Comparison of ENCODE assay signal across 8 cellular contexts in genomic region chr12:45731376-45731775, GRCh38. TPM values are rescaled to one million over a fixed set of nuclear protein-coding genes. Genes with fewer than 3 reads are reported as not detected.
DNase-seq lines count a peak whose midpoint lies in the region; ATAC-seq and TF ChIP-seq lines count a peak whose summit lies in the region.

No MANE protein-coding gene starts in this region.

- H3K4me3 Mint-ChIP-seq in progenitor cell of endocrine pancreas (ENCODE audit: low read depth) = peak overlapping the region; percentile 83

- peaks cover 14% of the 10 kb centered on the region for H3K36me3 Mint-ChIP-seq in progenitor cell of endocrine pancreas (ENCODE audit: insufficient read depth)

- WGBS in esophagus squamous epithelium, 2 donors = 8 to 19% methylated on average over 2 of the region's 2 CpGs

- CTCF ChIA-PET in Panc1 (lab: Charles Lee) = no interaction called here

- in situ Hi-C loops in Panc1 (cut with HindIII; ENCODE audit: low pct_unique_long_range_greater_than_20kb, low sequenced_read_pairs) = no loop called here

- ATAC-seq in Panc1 (no peak), HG02588 (IDR thresholded peaks at IDR 0.05; ENCODE audit: unreplicated experiment) (no peak)

- H3K27ac ChIP-seq in Panc1 (ENCODE audit: low read length) (peak overlapping the region; percentile 97), esophagus squamous epithelium (peak overlapping the region; percentile 99 to 100 (median 100))

- H3K4me1 ChIP-seq in Panc1 (ENCODE audit: control insufficient read depth, insufficient read depth, low read length) (peaks cover 14% of the 10 kb centered on the region; the same call in 1 of the 2 replicates), esophagus squamous epithelium (peaks cover 6 to 59% (median 18%) of the 10 kb centered on the region in 3 donors)

- H3K4me3 ChIP-seq in GM12864 (ENCODE audit: low read depth, low read length) (peak overlapping the region; percentile 91), Panc1 (ENCODE audit: low read depth in 2 of 2, low read length in 2 of 2) (peak overlapping the region; percentile 64 to 74), esophagus squamous epithelium (peak overlapping the region; percentile 84 to 98 (median 92))

- H3K4me1 Mint-ChIP-seq in progenitor cell of endocrine pancreas (ENCODE audit: low read depth) = peaks cover 20% of the 10 kb centered on the region

- H3K27me3 ChIP-seq in Panc1 (ENCODE audit: control insufficient read depth, insufficient read depth, low read length) = no peaks in the 10 kb centered on the region
- H3K27me3 ChIP-seq in esophagus squamous epithelium = no peaks in the 10 kb centered on the region

- H3K27ac Mint-ChIP-seq in progenitor cell of endocrine pancreas = peak overlapping the region; percentile 99

- DNase-seq in GM12864 (ENCODE audit: low read depth) = no peak
- no peak for DNase-seq in Panc1 (ENCODE audit: low read depth, low spot score)
- no peak for DNase-seq in esophagus squamous epithelium (lab: John Stamatoyannopoulos, UW)
- DNase-seq in progenitor cell of endocrine pancreas (ENCODE audit: low spot score, unreplicated experiment) = no peak
- no peak for DNase-seq in HCEC 1CT
- DNase-seq in NCI-H2029 (lab: John Stamatoyannopoulos, UW) = no peak
- no peak for DNase-seq in anterior cingulate cortex (lab: John Stamatoyannopoulos, UW)

- no TSS peak for BruUV-seq in Panc1 (replicated peaks; lab: Mats Ljungman, UMichigan)

- H3K36me3 ChIP-seq in Panc1 (ENCODE audit: control insufficient read depth, insufficient read depth, low read length) (peaks cover 24% of the 10 kb centered on the region), esophagus squamous epithelium (peaks cover 0 to 6% (median 0%) of the 10 kb centered on the region in 3 donors)

- no peaks in the 10 kb centered on the region for H3K9me3 Mint-ChIP-seq in progenitor cell of endocrine pancreas (ENCODE audit: low read depth)

- H3K9me3 ChIP-seq in Panc1 (ENCODE audit: control insufficient read depth, insufficient read depth, low read depth, low read length) = no peaks in the 10 kb centered on the region
- no peaks in the 10 kb centered on the region for H3K9me3 ChIP-seq in esophagus squamous epithelium

- H3K27me3 Mint-ChIP-seq in progenitor cell of endocrine pancreas = no peaks in the 10 kb centered on the region

- no peak for TF ChIP-seq POLR2A in esophagus squamous epithelium (IDR thresholded peaks at IDR 0.05)

- POLR2A ChIA-PET in Panc1 (lab: Charles Lee) = no interaction called here

- intact Hi-C loops in Panc1 (cut with micrococcal nuclease; ENCODE audit: unreplicated experiment) (no loop called here), esophagus squamous epithelium (cut with DNase I) (no loop called here)

- TF ChIP-seq CTCF in GM12864 (IDR thresholded peaks at IDR 0.05; ENCODE audit: low read depth, low read length, missing control alignments) = no peak
- TF ChIP-seq CTCF in Panc1 (IDR thresholded peaks at IDR 0.05) = no peak
- TF ChIP-seq CTCF in esophagus squamous epithelium (IDR thresholded peaks at IDR 0.05) = no peak
- TF ChIP-seq CTCF in progenitor cell of endocrine pancreas (IDR thresholded peaks at IDR 0.05; ENCODE audit: unreplicated experiment) = no peak

RNA-seq across cellular contexts. Expression of gene ARID2, which starts 1.9 kb away (rescaled TPM):
- 39.5 TPM for total RNA-seq in Panc1 (2021; ENCODE audit: unreplicated experiment)
- polyA plus RNA-seq in Panc1 (2012; ENCODE audit: insufficient read length) = 10.8 TPM
- total RNA-seq in esophagus squamous epithelium = 10 to 100 TPM; 15.3 to 38.1 (median 22.1) TPM
- total RNA-seq in progenitor cell of endocrine pancreas = 60.9 and 63.6 TPM in 2 replicates
